Comparison of ENCODE assay signal across 8 cellular contexts in the genomic region with DNA sequence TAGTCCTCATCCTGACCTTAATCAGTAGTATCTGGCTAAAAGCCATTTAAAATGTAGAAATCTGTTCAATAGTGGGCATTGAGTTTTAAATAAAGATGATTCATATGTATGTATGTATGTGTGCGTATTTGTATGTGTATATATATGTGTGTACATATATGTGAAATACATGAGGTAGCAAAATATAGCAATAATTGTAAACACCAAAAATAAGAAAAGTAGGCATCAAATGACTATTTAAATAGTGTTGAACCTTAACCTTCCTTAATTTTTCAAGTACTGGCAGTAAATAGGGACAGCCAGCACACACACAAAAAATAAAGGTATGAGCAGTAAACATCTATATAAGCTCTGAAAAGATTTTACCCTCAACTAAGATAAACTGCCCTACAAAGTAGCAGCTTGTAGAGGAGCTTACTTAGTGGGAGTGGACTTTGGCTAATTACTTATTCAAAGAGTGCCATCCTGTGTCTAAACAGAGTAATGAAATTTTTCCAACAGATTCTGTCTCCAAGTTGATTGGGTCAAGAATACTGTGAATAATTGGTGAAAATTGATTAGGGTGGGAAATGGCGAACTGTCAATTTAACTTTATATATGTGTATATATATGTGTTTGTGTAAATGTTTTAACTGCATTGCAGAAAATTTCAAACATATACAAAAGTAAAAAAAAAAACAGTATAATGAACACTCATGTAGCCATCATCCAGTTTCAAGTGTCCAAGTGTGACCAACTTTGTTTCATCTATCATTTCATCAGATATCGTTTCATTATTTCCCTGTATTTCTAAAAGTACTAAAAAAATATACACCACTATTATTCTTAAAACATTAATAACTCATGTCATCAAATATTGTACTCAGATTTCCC. TPM values are rescaled to one million over a fixed set of nuclear protein-coding genes. Genes with fewer than 3 reads are reported as not detected.
DNase-seq lines count a peak whose midpoint lies in the region; ATAC-seq and TF ChIP-seq lines count a peak whose summit lies in the region.

No MANE protein-coding gene starts in this region.

- H3K27ac ChIP-seq in muscle layer of colon (ENCODE audit: low read depth, low read length) = peak overlapping the region; percentile 75

- H3K4me1 ChIP-seq in muscle layer of colon (ENCODE audit: insufficient read depth, low read length) = peaks cover 11% of the 10 kb centered on the region

- H3K36me3 ChIP-seq in MG63 = no peaks in the 10 kb centered on the region
- no peaks in the 10 kb centered on the region for H3K36me3 ChIP-seq in muscle layer of colon (ENCODE audit: insufficient read depth, low read length)

- no peak for DNase-seq in activated CD8-positive, alpha-beta memory T cell treated with anti-CD3 and anti-CD28 coated beads, Interleukin-2, amount 10 ng/mL, durations not matched to agents 7 days and 5 days
- no peak for DNase-seq in activated CD8-positive, alpha-beta memory T cell treated with anti-CD3 and anti-CD28 coated beads for 24 hours
- DNase-seq in HEK293T (ENCODE audit: extremely low spot score) = peak; percentile 18
- DNase-seq in MG63 = no peak
- peak; percentile 58 for DNase-seq in SKM-1 (lab: John Stamatoyannopoulos, UW; ENCODE audit: unreplicated experiment)
- DNase-seq in epidermal melanocyte (ENCODE audit: insufficient read length, low spot score) = peak; percentile 23
- no peak for DNase-seq in stimulated activated CD4-positive, alpha-beta T cell treated with anti-CD3 and anti-CD28 coated beads, Interleukin-4, amount 100 ng/mL, for 1 hour

- peak overlapping the region; percentile 59 for H3K9ac ChIP-seq in muscle layer of colon (ENCODE audit: low read length)

- no peaks in the 10 kb centered on the region for H3K27me3 ChIP-seq in MG63
- no peaks in the 10 kb centered on the region for H3K27me3 ChIP-seq in muscle layer of colon (ENCODE audit: control insufficient read depth in 1 of 2, insufficient read depth in 2 of 2, low read length in 2 of 2)

- peaks cover 10% of the 10 kb centered on the region for H3K4me1 Mint-ChIP-seq in activated CD8-positive, alpha-beta memory T cell treated with anti-CD3 and anti-CD28 coated beads, Interleukin-2, amount 10 ng/mL, durations not matched to agents 7 days and 5 days

- CTCF ChIA-PET in activated CD8-positive, alpha-beta memory T cell treated with anti-CD3 and anti-CD28 coated beads, Interleukin-2, amount 10 ng/mL, durations not matched to agents 7 days and 5 days (lab: Charles Lee) = interaction anchor here (0.6 to 5.2 kb wide), 27 partner anchors 9 to 848 kb away, joined by 3 to 37 read pairs (median 4); partner anchors contain the start of genes CENPK, CWC27, PPWD1 and SREK1IP1
- CTCF ChIA-PET in HEK293T (lab: Yijun Ruan, JAX) = interaction anchor here (0.6 to 1.8 kb wide), 3 partner anchors 401 to 850 kb away, joined by 3 to 9 read pairs (median 3); no protein-coding TSS in a partner anchor

- H3K9me3 Mint-ChIP-seq in activated CD8-positive, alpha-beta memory T cell treated with anti-CD3 and anti-CD28 coated beads, Interleukin-2, amount 10 ng/mL, durations not matched to agents 7 days and 5 days (ENCODE audit: low read depth) = no peaks in the 10 kb centered on the region

- H3K36me3 Mint-ChIP-seq in activated CD8-positive, alpha-beta memory T cell treated with anti-CD3 and anti-CD28 coated beads, Interleukin-2, amount 10 ng/mL, durations not matched to agents 7 days and 5 days = no peaks in the 10 kb centered on the region

- peak overlapping the region; percentile 90 for H3K27ac Mint-ChIP-seq in activated CD8-positive, alpha-beta memory T cell treated with anti-CD3 and anti-CD28 coated beads, Interleukin-2, amount 10 ng/mL, durations not matched to agents 7 days and 5 days

- no peaks in the 10 kb centered on the region for H3K9me3 ChIP-seq in MG63
- H3K9me3 ChIP-seq in muscle layer of colon (ENCODE audit: low read length) = no peaks in the 10 kb centered on the region

- no peaks in the 10 kb centered on the region for H3K27me3 Mint-ChIP-seq in activated CD8-positive, alpha-beta memory T cell treated with anti-CD3 and anti-CD28 coated beads, Interleukin-2, amount 10 ng/mL, durations not matched to agents 7 days and 5 days

- no peak overlapping the region for H3K4me3 Mint-ChIP-seq in activated CD8-positive, alpha-beta memory T cell treated with anti-CD3 and anti-CD28 coated beads, Interleukin-2, amount 10 ng/mL, durations not matched to agents 7 days and 5 days

- H3K4me3 ChIP-seq in MG63 (peak overlapping the region; percentile 64), muscle layer of colon (ENCODE audit: low read depth in 1 of 2, low read length in 2 of 2) (peak overlapping the region; percentile 15 to 96)

- POLR2A ChIA-PET in HEK293T (lab: Yijun Ruan, JAX) = interaction anchor here (1.1 to 3.1 kb wide), 4 partner anchors 79 to 544 kb away, joined by 3 to 16 read pairs (median 8); no protein-coding TSS in a partner anchor

- ATAC-seq in activated CD8-positive, alpha-beta memory T cell treated with anti-CD3 and anti-CD28 coated beads, Interleukin-2, amount 10 ng/mL, durations not matched to agents 7 days and 5 days = peak; percentile 45

TF ChIP-seq in HEK293T, 16 proteins besides CTCF, POLR2A, EP300 and RAD21:
- TF ChIP-seq ZNF384 (IDR thresholded peaks at IDR 0.05) (no peak), BHLHE40 (IDR thresholded peaks at IDR 0.05; ENCODE audit: borderline replicate concordance) (no peak), TARDBP (IDR thresholded peaks at IDR 0.05) (no peak), NFRKB (IDR thresholded peaks at IDR 0.05) (no peak), LEF1 (IDR thresholded peaks at IDR 0.05; ENCODE audit: borderline replicate concordance) (no peak), CTBP1 (IDR thresholded peaks at IDR 0.05; ENCODE audit: borderline replicate concordance) (no peak), SUZ12 (IDR thresholded peaks at IDR 0.05) (no peak), HDGF (IDR thresholded peaks at IDR 0.05; ENCODE audit: borderline replicate concordance) (no peak), FOXA1 (IDR thresholded peaks at IDR 0.05) (no peak), ARNT (IDR thresholded peaks at IDR 0.05) (no peak)
- TF ChIP-seq, protein P1, sequence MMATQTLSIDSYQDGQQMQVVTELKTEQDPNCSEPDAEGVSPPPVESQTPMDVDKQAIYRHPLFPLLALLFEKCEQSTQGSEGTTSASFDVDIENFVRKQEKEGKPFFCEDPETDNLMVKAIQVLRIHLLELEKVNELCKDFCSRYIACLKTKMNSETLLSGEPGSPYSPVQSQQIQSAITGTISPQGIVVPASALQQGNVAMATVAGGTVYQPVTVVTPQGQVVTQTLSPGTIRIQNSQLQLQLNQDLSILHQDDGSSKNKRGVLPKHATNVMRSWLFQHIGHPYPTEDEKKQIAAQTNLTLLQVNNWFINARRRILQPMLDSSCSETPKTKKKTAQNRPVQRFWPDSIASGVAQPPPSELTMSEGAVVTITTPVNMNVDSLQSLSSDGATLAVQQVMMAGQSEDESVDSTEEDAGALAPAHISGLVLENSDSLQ (IDR thresholded peaks at IDR 0.05) = no peak
TF ChIP-seq in HEK293T: peak in this region for 0.

RNA-seq across cellular contexts. Expression of gene ADAMTS6, which starts 2.0 kb away (rescaled TPM):
- total RNA-seq in activated CD8-positive, alpha-beta memory T cell treated with anti-CD3 and anti-CD28 coated beads, Interleukin-2, amount 10 ng/mL, durations not matched to agents 7 days and 5 days = 1 to 10 TPM; 2.8 to 4.0 TPM
- total RNA-seq in MG63 (2014; rRNA removed; shearing (Covaris generic); ENCODE audit: low replicate concordance) = 13.5 and 23.2 TPM in 2 replicates

Comparison
In these comparisons a context has a peak if more than half of its experiments do, and no peak if none do; other contexts are left out.
1. DNase-seq: peak in HEK293T (single experiment), SKM-1 (single experiment) and epidermal melanocyte (single experiment); none in activated CD8-positive, alpha-beta memory T cell treated with anti-CD3 and anti-CD28 coated beads, Interleukin-2, amount 10 ng/mL, durations not matched to agents 7 days and 5 days (single experiment), activated CD8-positive, alpha-beta memory T cell treated with anti-CD3 and anti-CD28 coated beads for 24 hours (single experiment), MG63 (single experiment) and stimulated activated CD4-positive, alpha-beta T cell treated with anti-CD3 and anti-CD28 coated beads, Interleukin-4, amount 100 ng/mL, for 1 hour (single experiment).